ENCODE assay signal across 9 cellular contexts in genomic region chr16:49261930-49262329, GRCh38. TPM values are rescaled to one million over a fixed set of nuclear protein-coding genes. Genes with fewer than 3 reads are reported as not detected.
"Had no signal": no experiment of that assay in that cellular context is flagged by ENCODE, and none has a peak within 500 bp of the region (broad histone marks: within the 10 kb centered on the region; RNA-seq: fewer than 3 reads in every experiment).

No MANE protein-coding gene starts in this region.

- H3K4me3 ChIP-seq: K562 had no signal

- H3K4me3 Mint-ChIP-seq: IgD-negative memory B cell had no signal

- H3K4me1 Mint-ChIP-seq: IgD-negative memory B cell had no signal

- H3K27ac ChIP-seq: HL-60, KMS-11 had no signal

- DNase-seq: IMR-90, KBM-7, KG1 had no signal

- H3K9ac ChIP-seq: KMS-11 had no signal

- FAIRE-seq: HTR-8/SVneo, K562 had no signal

- H3K4me2 ChIP-seq: KMS-11 had no signal

- H3K27ac Mint-ChIP-seq: IgD-negative memory B cell had no signal

- H3K27me3 Mint-ChIP-seq: IgD-negative memory B cell had no signal

- H3K36me3 Mint-ChIP-seq: IgD-negative memory B cell had no signal

- ATAC-seq: K562 had no signal

RNA-seq across cellular contexts. Expression of gene CBLN1, which starts 19.7 kb away (rescaled TPM):
- total RNA-seq: HT1080, IMR-90, K562 had no signal
- polyA plus RNA-seq: IgD-negative memory B cell, IMR-90, K562 had no signal
